In the genomic region with DNA sequence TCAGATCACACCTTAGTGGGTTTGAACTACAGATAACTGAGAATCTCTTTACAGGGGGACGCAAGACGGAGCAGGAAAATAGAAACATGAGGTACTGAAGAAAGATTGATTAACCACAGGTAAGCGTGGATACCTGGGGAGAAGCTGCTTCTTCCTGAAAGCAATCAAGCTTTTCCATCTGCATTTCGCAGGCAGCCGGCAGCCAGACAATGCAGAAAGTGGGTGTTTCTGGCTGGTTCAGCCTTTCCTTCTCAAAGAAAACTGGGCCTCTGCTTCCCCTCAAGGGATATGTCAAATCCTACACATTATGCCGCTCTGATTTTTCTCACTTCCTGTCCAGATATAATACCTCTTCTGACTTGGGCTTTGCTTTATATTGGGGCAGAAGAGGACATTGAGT, we compare ENCODE assay signal across 29 cellular contexts. TPM values are rescaled to one million over a fixed set of nuclear protein-coding genes. Genes with fewer than 3 reads are reported as not detected.
"Had no signal": no experiment of that assay in that cellular context is flagged by ENCODE, and none has a peak within 500 bp of the region (broad histone marks: within the 10 kb centered on the region; RNA-seq: fewer than 3 reads in every experiment).

No MANE protein-coding gene starts in this region.

- H3K27me3 ChIP-seq: hepatocyte, sigmoid colon, vagina had no signal

- H3K27ac ChIP-seq: hepatocyte, lower lobe of right lung, sigmoid colon, testis, vagina had no signal

- H3K4me3 Mint-ChIP-seq: activated naive CD8-positive, alpha-beta T cell treated with anti-CD3 and anti-CD28 coated beads for 36 hours; central memory CD8-positive, alpha-beta T cell; naive thymus-derived CD4-positive, alpha-beta T cell; type B pancreatic cell had no signal

- H2AFZ ChIP-seq: hepatocyte had no signal

- H3K9me3 Mint-ChIP-seq: activated naive CD8-positive, alpha-beta T cell treated with anti-CD3 and anti-CD28 coated beads for 36 hours; naive thymus-derived CD4-positive, alpha-beta T cell; type B pancreatic cell had no signal

- H3K4me1 ChIP-seq: testis, vagina had no signal

- DNase-seq: activated CD4-positive, alpha-beta T cell treated with anti-CD3 and anti-CD28 coated beads for 4 hours; activated CD4-positive, alpha-beta T cell treated with anti-CD3 and anti-CD28 coated beads, Interleukin-2, amount 50 U/mL, for 48 hours; activated CD4-positive, CD25-positive, alpha-beta regulatory T cell; activated naive CD4-positive, alpha-beta T cell treated with Interleukin-2 at 50 U/mL for 16 hours; activated naive CD8-positive, alpha-beta T cell treated with anti-CD3 and anti-CD28 coated beads for 36 hours; activated T-cell treated with anti-CD3 and anti-CD28 coated beads, Interleukin-2, amount 50 U/mL, for 48 hours; effector memory CD4-positive, alpha-beta T cell; glutamatergic neuron; left colon; lower lobe of right lung; naive thymus-derived CD4-positive, alpha-beta T cell; retina; sigmoid colon; stimulated activated CD4-positive, alpha-beta T cell treated with anti-CD3 and anti-CD28 coated beads, Interleukin-4, amount 100 ng/mL, for 1 hour; stimulated activated naive CD4-positive, alpha-beta T cell; T1000; testis had no signal

- H3K36me3 ChIP-seq: lower lobe of right lung, sigmoid colon, vagina had no signal

- H3K4me3 ChIP-seq: hepatocyte, lower lobe of right lung, sigmoid colon, testis, vagina had no signal

- H3K27me3 Mint-ChIP-seq: central memory CD8-positive, alpha-beta T cell; progenitor cell of endocrine pancreas; type B pancreatic cell had no signal

- H3K9me3 ChIP-seq: lower lobe of right lung, sigmoid colon, testis, vagina had no signal

- H3K79me2 ChIP-seq: hepatocyte had no signal

- FAIRE-seq: astrocyte, colon, endothelial cell of umbilical vein, frontal cortex, islet of Langerhans had no signal

- H3K36me3 Mint-ChIP-seq: activated naive CD8-positive, alpha-beta T cell treated with anti-CD3 and anti-CD28 coated beads for 36 hours; naive thymus-derived CD4-positive, alpha-beta T cell; type B pancreatic cell had no signal

- H3K27ac Mint-ChIP-seq: activated naive CD8-positive, alpha-beta T cell treated with anti-CD3 and anti-CD28 coated beads for 36 hours; naive thymus-derived CD4-positive, alpha-beta T cell; progenitor cell of endocrine pancreas; type B pancreatic cell had no signal

- H3K4me1 Mint-ChIP-seq: central memory CD8-positive, alpha-beta T cell; naive thymus-derived CD4-positive, alpha-beta T cell had no signal

- H3K4me2 ChIP-seq: hepatocyte had no signal

RNA-seq across cellular contexts. Expression of gene PPFIA2, which starts 39.1 kb away (rescaled TPM):
- total RNA-seq: dermis microvascular lymphatic vessel endothelial cell; endothelial cell of umbilical vein; esophagus mucosa; naive thymus-derived CD4-positive, alpha-beta T cell had no signal
- polyA plus RNA-seq: endothelial cell of umbilical vein; hepatocyte; naive thymus-derived CD4-positive, alpha-beta T cell had no signal
